8 cellular contexts compared by ENCODE assay signal in genomic region chr11:46294365-46295309, GRCh38. TPM values are rescaled to one million over a fixed set of nuclear protein-coding genes. Genes with fewer than 3 reads are reported as not detected.
DNase-seq lines count a peak whose midpoint lies in the region; ATAC-seq and TF ChIP-seq lines count a peak whose summit lies in the region.

No MANE protein-coding gene starts in this region.

- peaks cover 5% of the 10 kb centered on the region for H3K4me1 Mint-ChIP-seq in T-helper 2 cell treated with Interferon-gamma antibody and Interleukin-4, amounts not matched to agents 5 μg/mL and 100 μg/mL, for 36 hours (ENCODE audit: low read depth)
- peaks cover 8% of the 10 kb centered on the region for H3K4me1 Mint-ChIP-seq in activated naive CD8-positive, alpha-beta T cell treated with anti-CD3 and anti-CD28 coated beads for 36 hours

- H3K27ac Mint-ChIP-seq in T-helper 2 cell treated with Interferon-gamma antibody and Interleukin-4, amounts not matched to agents 5 μg/mL and 100 μg/mL, for 36 hours: no peak overlapping the region
- no peak overlapping the region for H3K27ac Mint-ChIP-seq in activated naive CD8-positive, alpha-beta T cell treated with anti-CD3 and anti-CD28 coated beads for 36 hours

- intact Hi-C loops in testis (cut with DNase I; ENCODE audit: low total_unique reads): loop anchor here (5.0 kb wide), 1 partner anchor 52 kb away; no protein-coding TSS in a partner anchor

- H3K27ac ChIP-seq in iPS-20b (ENCODE audit: low read length) (peak overlapping the region; percentile 81), testis (peak overlapping the region; percentile 44 to 62), caudate nucleus (ENCODE audit: low read depth, low read length) (no peak overlapping the region)

- H3K4me3 ChIP-seq in iPS-20b (ENCODE audit: low read length) (peak overlapping the region; percentile 78; the same call in 1 of the 2 replicates), testis (peak overlapping the region; percentile 32 to 44)

- H3K36me3 ChIP-seq in iPS-20b (ENCODE audit: insufficient read depth, low read depth, low read length) (no peaks in the 10 kb centered on the region), testis (ENCODE audit: low read depth, missing control alignments) (no peaks in the 10 kb centered on the region)

- H3K27me3 Mint-ChIP-seq in T-helper 2 cell treated with Interferon-gamma antibody and Interleukin-4, amounts not matched to agents 5 μg/mL and 100 μg/mL, for 36 hours (ENCODE audit: low read depth): peaks cover 43% of the 10 kb centered on the region
- peaks cover 12% of the 10 kb centered on the region for H3K27me3 Mint-ChIP-seq in activated naive CD8-positive, alpha-beta T cell treated with anti-CD3 and anti-CD28 coated beads for 36 hours

- WGBS in testis, 2 donors: 18 to 24% methylated on average over 18 to 24 of the region's 24 CpGs

- peaks cover 6% of the 10 kb centered on the region; the same call in 1 of the 2 replicates for H3K27me3 ChIP-seq in iPS-20b (ENCODE audit: insufficient read depth, low read length)
- H3K27me3 ChIP-seq in testis: no peaks in the 10 kb centered on the region

- no peak for TF ChIP-seq CTCF in testis (IDR thresholded peaks at IDR 0.05)

- no peak for TF ChIP-seq POLR2A in testis (IDR thresholded peaks at IDR 0.05)

- DNase-seq in T-helper 2 cell treated with Interferon-gamma antibody and Interleukin-4, amounts not matched to agents 5 μg/mL and 100 μg/mL, for 36 hours (ENCODE audit: low spot score): no peak
- no peak for DNase-seq in T-helper 2 cell
- DNase-seq in activated naive CD8-positive, alpha-beta T cell treated with anti-CD3 and anti-CD28 coated beads for 36 hours: no peak
- peak; percentile 55 for DNase-seq in testis
- DNase-seq in GM19240 (ENCODE audit: insufficient read length, low spot score): no peak
- DNase-seq in caudate nucleus (lab: John Stamatoyannopoulos, UW): no peak

- peak overlapping the region; percentile 64 for H3K4me3 Mint-ChIP-seq in T-helper 2 cell treated with Interferon-gamma antibody and Interleukin-4, amounts not matched to agents 5 μg/mL and 100 μg/mL, for 36 hours
- peak overlapping the region; percentile 62 for H3K4me3 Mint-ChIP-seq in activated naive CD8-positive, alpha-beta T cell treated with anti-CD3 and anti-CD28 coated beads for 36 hours

- H3K9me3 Mint-ChIP-seq in T-helper 2 cell treated with Interferon-gamma antibody and Interleukin-4, amounts not matched to agents 5 μg/mL and 100 μg/mL, for 36 hours: no peaks in the 10 kb centered on the region
- H3K9me3 Mint-ChIP-seq in activated naive CD8-positive, alpha-beta T cell treated with anti-CD3 and anti-CD28 coated beads for 36 hours: no peaks in the 10 kb centered on the region

- H3K9ac ChIP-seq in iPS-20b (ENCODE audit: low read depth, low read length): peak overlapping the region; percentile 88

- H3K4me1 ChIP-seq in iPS-20b (ENCODE audit: insufficient read depth, low read length): peaks cover 47% of the 10 kb centered on the region
- H3K4me1 ChIP-seq in testis: peaks cover 49% of the 10 kb centered on the region

- H3K36me3 Mint-ChIP-seq in T-helper 2 cell treated with Interferon-gamma antibody and Interleukin-4, amounts not matched to agents 5 μg/mL and 100 μg/mL, for 36 hours (ENCODE audit: low read depth): no peaks in the 10 kb centered on the region
- H3K36me3 Mint-ChIP-seq in activated naive CD8-positive, alpha-beta T cell treated with anti-CD3 and anti-CD28 coated beads for 36 hours: no peaks in the 10 kb centered on the region

- H3K9me3 ChIP-seq in iPS-20b (ENCODE audit: insufficient read depth, low read depth, low read length) (no peaks in the 10 kb centered on the region), testis (no peaks in the 10 kb centered on the region)

- ATAC-seq in HG02763 (IDR thresholded peaks at IDR 0.05; ENCODE audit: unreplicated experiment): no peak

RNA-seq across cellular contexts. Expression of gene CREB3L1, which starts 17.2 kb away (rescaled TPM):
- under 1 TPM in 1 of 2 experiments, not detected in 1; 0.12 TPM for total RNA-seq in activated naive CD8-positive, alpha-beta T cell treated with anti-CD3 and anti-CD28 coated beads for 36 hours
- total RNA-seq in testis: 1 to 10 TPM; 5.2 to 8.1 TPM
- polyA plus RNA-seq in testis (ENCODE audit: insufficient read depth, low read depth, low replicate concordance): 19.2 TPM

RNA-seq across cellular contexts. Expression of gene DGKZ, which starts 52.6 kb away (rescaled TPM):
- total RNA-seq in activated naive CD8-positive, alpha-beta T cell treated with anti-CD3 and anti-CD28 coated beads for 36 hours: 100 to 1,000 TPM in 1 of 2 experiments, 10 to 100 TPM in 1; 100.0 to 101 TPM
- total RNA-seq in testis: 100 to 1,000 TPM in 1 of 2 donors, 10 to 100 TPM in 1; 67.2 to 104 TPM
- 33.8 TPM for polyA plus RNA-seq in testis (ENCODE audit: insufficient read depth, low read depth, low replicate concordance)

Comparison
In these comparisons a context has a peak if more than half of its experiments do, and no peak if none do; other contexts are left out.
1. RNA of gene CREB3L1, which starts 17.2 kb away (total RNA-seq): 5.2 to 8.1 TPM in testis; 0.12 TPM in activated naive CD8-positive, alpha-beta T cell treated with anti-CD3 and anti-CD28 coated beads for 36 hours; every median in the first group is over 4 times any median in the second.